Comparison of ENCODE assay signal across 22 cellular contexts in genomic region chr4:153533387-153533786, GRCh38.
DNase-seq lines count a peak whose midpoint lies in the region; ATAC-seq and TF ChIP-seq lines count a peak whose summit lies in the region.
"Had no signal": no experiment of that assay in that cellular context is flagged by ENCODE, and none has a peak within 500 bp of the region (broad histone marks: within the 10 kb centered on the region; RNA-seq: fewer than 3 reads in every experiment).

No MANE protein-coding gene starts in this region.

- no peaks in the 10 kb centered on the region for H3K9me3 Mint-ChIP-seq in activated CD4-positive, alpha-beta T cell treated with anti-CD3 and anti-CD28 coated beads for 36 hours (ENCODE audit: low read depth)
- no peaks in the 10 kb centered on the region for H3K9me3 Mint-ChIP-seq in central memory CD8-positive, alpha-beta T cell
- H3K9me3 Mint-ChIP-seq in nephron progenitor cell: no peaks in the 10 kb centered on the region
- H3K9me3 Mint-ChIP-seq: activated CD4-positive, alpha-beta T cell treated with anti-CD3 and anti-CD28 coated beads, Interleukin-2, amount 10 ng/mL, durations not matched to agents 24 days and 14 days had no signal

- H3K36me3 Mint-ChIP-seq in activated CD4-positive, alpha-beta T cell treated with anti-CD3 and anti-CD28 coated beads for 36 hours (ENCODE audit: low read depth): peaks cover 17% of the 10 kb centered on the region
- peaks cover 11% of the 10 kb centered on the region for H3K36me3 Mint-ChIP-seq in central memory CD8-positive, alpha-beta T cell (ENCODE audit: insufficient read depth)
- H3K36me3 Mint-ChIP-seq in nephron progenitor cell (ENCODE audit: low read depth): peaks cover 5% of the 10 kb centered on the region

- H3K27me3 Mint-ChIP-seq in activated CD4-positive, alpha-beta T cell treated with anti-CD3 and anti-CD28 coated beads for 36 hours: no peaks in the 10 kb centered on the region
- no peaks in the 10 kb centered on the region for H3K27me3 Mint-ChIP-seq in central memory CD8-positive, alpha-beta T cell
- H3K27me3 Mint-ChIP-seq in nephron progenitor cell (ENCODE audit: low read depth, poor library complexity): peaks cover 3% of the 10 kb centered on the region
- H3K27me3 Mint-ChIP-seq: activated CD4-positive, alpha-beta T cell treated with anti-CD3 and anti-CD28 coated beads, Interleukin-2, amount 10 ng/mL, durations not matched to agents 24 days and 14 days had no signal

- H3K4me3 ChIP-seq in neutrophil (ENCODE audit: low read depth in 1 of 2, low read length in 1 of 2): no peak overlapping the region
- H3K4me3 ChIP-seq: colonic mucosa, heart right ventricle, left ventricle myocardium inferior, MG63, skin epidermis, stomach, upper lobe of left lung had no signal

- CTCF ChIA-PET in activated CD4-positive, alpha-beta T cell treated with anti-CD3 and anti-CD28 coated beads for 36 hours (lab: Charles Lee): interaction anchor here (0.7 to 3.7 kb wide), 6 partner anchors 9 to 31 kb away, joined by 3 to 19 read pairs (median 4); no protein-coding TSS in a partner anchor

- no peak for TF ChIP-seq POLR2A in erythroblast (IDR thresholded peaks at IDR 0.05; ENCODE audit: low read length)

- POLR2A ChIA-PET in activated CD4-positive, alpha-beta T cell treated with anti-CD3 and anti-CD28 coated beads for 36 hours (lab: Charles Lee): no interaction called here

- peak overlapping the region; percentile 84 for H3K27ac Mint-ChIP-seq in activated CD4-positive, alpha-beta T cell treated with anti-CD3 and anti-CD28 coated beads for 36 hours
- peak overlapping the region; percentile 88 for H3K27ac Mint-ChIP-seq in central memory CD8-positive, alpha-beta T cell (ENCODE audit: low read depth)
- no peak overlapping the region for H3K27ac Mint-ChIP-seq in nephron progenitor cell

- H3K4me1 ChIP-seq in neutrophil (ENCODE audit: control insufficient read depth in 1 of 2, insufficient read depth in 1 of 2, low read depth in 1 of 2, low read length in 1 of 2): peaks cover 63 to 94% of the 10 kb centered on the region in 2 experiments
- H3K4me1 ChIP-seq: colonic mucosa had no signal

- intact Hi-C loops in activated CD4-positive, alpha-beta T cell treated with anti-CD3 and anti-CD28 coated beads for 36 hours (cut with DNase I, micrococcal nuclease): no loop called here

- peak overlapping the region; percentile 19 for H3K27ac ChIP-seq in neutrophil
- H3K27ac ChIP-seq: 22Rv1, colonic mucosa, left ventricle myocardium inferior, skin epidermis, stomach, upper lobe of left lung had no signal

- no peaks in the 10 kb centered on the region for H3K27me3 ChIP-seq in neutrophil
- H3K27me3 ChIP-seq: colonic mucosa, heart right ventricle, MG63, stomach, upper lobe of left lung had no signal

- TF ChIP-seq CTCF in neutrophil (IDR thresholded peaks at IDR 0.05): no peak
- no peak for TF ChIP-seq CTCF in nephron progenitor cell (IDR thresholded peaks at IDR 0.05)

- H3K4me3 Mint-ChIP-seq in activated CD4-positive, alpha-beta T cell treated with anti-CD3 and anti-CD28 coated beads for 36 hours: no peak overlapping the region
- no peak overlapping the region for H3K4me3 Mint-ChIP-seq in central memory CD8-positive, alpha-beta T cell
- no peak overlapping the region for H3K4me3 Mint-ChIP-seq in nephron progenitor cell
- H3K4me3 Mint-ChIP-seq: activated CD4-positive, alpha-beta T cell treated with anti-CD3 and anti-CD28 coated beads, Interleukin-2, amount 10 ng/mL, durations not matched to agents 24 days and 14 days had no signal

- ATAC-seq in activated CD4-positive, alpha-beta T cell treated with anti-CD3 and anti-CD28 coated beads for 36 hours: peak; percentile 10
- no peak for ATAC-seq in central memory CD8-positive, alpha-beta T cell (replicated peaks; ENCODE audit: extremely low read depth, poor library complexity, severe bottlenecking)
- ATAC-seq: heart right ventricle had no signal

- no peaks in the 10 kb centered on the region for H3K9me3 ChIP-seq in neutrophil
- H3K9me3 ChIP-seq: colonic mucosa, heart right ventricle, left ventricle myocardium inferior, MG63, stomach, upper lobe of left lung had no signal

- peaks cover 4% of the 10 kb centered on the region for H3K36me3 ChIP-seq in neutrophil
- H3K36me3 ChIP-seq: colonic mucosa, heart right ventricle, left ventricle myocardium inferior, MG63, stomach, upper lobe of left lung had no signal

- DNase-seq in activated CD4-positive, alpha-beta T cell treated with anti-CD3 and anti-CD28 coated beads for 36 hours: peak; percentile 41
- DNase-seq in activated CD4-positive, alpha-beta T cell treated with anti-CD3 and anti-CD28 coated beads for 48 hours: no peak
- DNase-seq in GM03348 (ENCODE audit: low spot score) (peak; percentile 33), erythroblast (lab: John Stamatoyannopoulos, UW) (no peak), nephron progenitor cell (no peak), COLO829 (ENCODE audit: low spot score) (no peak)
- DNase-seq in central memory CD8-positive, alpha-beta T cell (ENCODE audit: low spot score in 2 of 2): no peak
- DNase-seq: activated CD4-positive, alpha-beta T cell treated with anti-CD3 and anti-CD28 coated beads, Interleukin-2, amount 10 ng/mL, durations not matched to agents 24 days and 14 days; activated CD8-positive, alpha-beta memory T cell treated with anti-CD3 and anti-CD28 coated beads, Interleukin-2, amount 50 U/mL, for 48 hours; activated gamma-delta T cell treated with Interleukin-2 at 50 U/mL for 16 hours; colonic mucosa; heart right ventricle; left ventricle myocardium inferior; MG63; NCI-H1436 treated with DMSO at 0.1 percent for 48 hours; NCI-H2171; NCI-H526; stomach; upper lobe of left lung had no signal

- H3K4me1 Mint-ChIP-seq in activated CD4-positive, alpha-beta T cell treated with anti-CD3 and anti-CD28 coated beads for 36 hours: peaks cover 92% of the 10 kb centered on the region
- H3K4me1 Mint-ChIP-seq in central memory CD8-positive, alpha-beta T cell: peaks cover 71% of the 10 kb centered on the region
- H3K4me1 Mint-ChIP-seq in nephron progenitor cell: peaks cover 15% of the 10 kb centered on the region

Comparison
In these comparisons a context has a peak if more than half of its experiments do, and no peak if none do; other contexts are left out.
1. DNase-seq: peak in activated CD4-positive, alpha-beta T cell treated with anti-CD3 and anti-CD28 coated beads for 36 hours (single experiment) and GM03348 (single experiment); none in activated CD4-positive, alpha-beta T cell treated with anti-CD3 and anti-CD28 coated beads for 48 hours (single experiment), central memory CD8-positive, alpha-beta T cell (0 of 2), erythroblast (0 of 2), nephron progenitor cell (single experiment) and COLO829 (single experiment).